7 cellular contexts compared by ENCODE assay signal in the genomic region with DNA sequence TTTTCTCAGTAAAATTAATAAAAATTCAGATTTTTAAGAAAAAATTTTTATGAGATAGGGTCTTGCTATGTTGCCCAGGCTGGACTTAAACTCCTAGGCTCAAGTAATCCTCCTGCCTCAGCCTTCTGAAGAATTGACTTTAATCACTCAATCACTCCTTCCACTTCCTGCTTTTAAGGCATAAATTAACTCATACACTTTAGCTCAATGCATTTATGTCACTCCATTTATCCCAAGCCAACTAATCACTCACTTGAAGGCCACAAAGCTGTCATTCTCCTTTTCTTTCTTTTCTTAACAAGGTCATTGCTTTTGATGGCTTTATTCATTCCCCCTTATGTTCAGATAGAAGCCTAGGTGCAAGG. TPM values are rescaled to one million over a fixed set of nuclear protein-coding genes. Genes with fewer than 3 reads are reported as not detected.
DNase-seq lines count a peak whose midpoint lies in the region; ATAC-seq and TF ChIP-seq lines count a peak whose summit lies in the region.

No MANE protein-coding gene starts in this region.

- no peak for DNase-seq in T-helper 2 cell treated with Interferon-gamma antibody and Interleukin-4, amounts not matched to agents 5 μg/mL and 100 μg/mL, for 36 hours (ENCODE audit: low spot score)
- DNase-seq in hepatocyte (ENCODE audit: low spot score) (no peak), cerebellum (ENCODE audit: low spot score) (no peak), NCI-H446 treated with DMSO at 0.1 percent for 48 hours (lab: John Stamatoyannopoulos, UW) (no peak)
- no peak for DNase-seq in stimulated activated naive CD8-positive, alpha-beta T cell treated with anti-CD3 and anti-CD28 coated beads, Interleukin-15, amount 100 ng/mL, for 72 hours

- peaks cover 13% of the 10 kb centered on the region for H3K4me1 Mint-ChIP-seq in T-helper 2 cell treated with Interferon-gamma antibody and Interleukin-4, amounts not matched to agents 5 μg/mL and 100 μg/mL, for 36 hours (ENCODE audit: low read depth)
- H3K4me1 Mint-ChIP-seq in stimulated activated naive CD8-positive, alpha-beta T cell treated with anti-CD3 and anti-CD28 coated beads, Interleukin-15, amount 100 ng/mL, for 72 hours = peaks cover 10% of the 10 kb centered on the region

- H3K36me3 ChIP-seq in hepatocyte (replicated peaks; ENCODE audit: insufficient read depth, low read depth) = no peaks in the 10 kb centered on the region

- H2AFZ ChIP-seq in hepatocyte = peak overlapping the region; percentile 96

- no peaks in the 10 kb centered on the region for H4K20me1 ChIP-seq in hepatocyte (ENCODE audit: insufficient read depth, poor library complexity, severe bottlenecking)

- H3K27ac ChIP-seq in hepatocyte = peak overlapping the region; percentile 97

- ATAC-seq in GM18511 (IDR thresholded peaks at IDR 0.05; ENCODE audit: unreplicated experiment) (peak; percentile 28), HG02588 (IDR thresholded peaks at IDR 0.05; ENCODE audit: unreplicated experiment) (peak; percentile 7)
- ATAC-seq in stimulated activated naive CD8-positive, alpha-beta T cell treated with anti-CD3 and anti-CD28 coated beads, Interleukin-15, amount 100 ng/mL, for 72 hours = peak; percentile 13

- peak overlapping the region; percentile 90 for H3K4me3 Mint-ChIP-seq in T-helper 2 cell treated with Interferon-gamma antibody and Interleukin-4, amounts not matched to agents 5 μg/mL and 100 μg/mL, for 36 hours
- peak overlapping the region; percentile 93 to 95 for H3K4me3 Mint-ChIP-seq in stimulated activated naive CD8-positive, alpha-beta T cell treated with anti-CD3 and anti-CD28 coated beads, Interleukin-15, amount 100 ng/mL, for 72 hours

- peak overlapping the region; percentile 98 for H3K4me3 ChIP-seq in hepatocyte

- no peaks in the 10 kb centered on the region for H3K9me3 Mint-ChIP-seq in T-helper 2 cell treated with Interferon-gamma antibody and Interleukin-4, amounts not matched to agents 5 μg/mL and 100 μg/mL, for 36 hours
- no peaks in the 10 kb centered on the region for H3K9me3 Mint-ChIP-seq in stimulated activated naive CD8-positive, alpha-beta T cell treated with anti-CD3 and anti-CD28 coated beads, Interleukin-15, amount 100 ng/mL, for 72 hours

- no peaks in the 10 kb centered on the region for H3K27me3 ChIP-seq in hepatocyte

- H3K4me1 ChIP-seq in hepatocyte (ENCODE audit: insufficient read depth) = peaks cover 11% of the 10 kb centered on the region

- H3K79me2 ChIP-seq in hepatocyte = peaks cover 13% of the 10 kb centered on the region

- H3K9me3 ChIP-seq in hepatocyte (ENCODE audit: low read depth) = no peaks in the 10 kb centered on the region

- H3K4me2 ChIP-seq in hepatocyte = peak overlapping the region; percentile 86

- TF ChIP-seq CTCF in hepatocyte (IDR thresholded peaks at IDR 0.05; ENCODE audit: poor library complexity) = no peak

- H3K27me3 Mint-ChIP-seq in T-helper 2 cell treated with Interferon-gamma antibody and Interleukin-4, amounts not matched to agents 5 μg/mL and 100 μg/mL, for 36 hours (ENCODE audit: low read depth) = no peaks in the 10 kb centered on the region
- H3K27me3 Mint-ChIP-seq in stimulated activated naive CD8-positive, alpha-beta T cell treated with anti-CD3 and anti-CD28 coated beads, Interleukin-15, amount 100 ng/mL, for 72 hours = no peaks in the 10 kb centered on the region

- no peaks in the 10 kb centered on the region for H3K9me2 ChIP-seq in hepatocyte (replicated peaks; ENCODE audit: insufficient read depth)

- H3K27ac Mint-ChIP-seq in T-helper 2 cell treated with Interferon-gamma antibody and Interleukin-4, amounts not matched to agents 5 μg/mL and 100 μg/mL, for 36 hours = peak overlapping the region; percentile 89
- H3K27ac Mint-ChIP-seq in stimulated activated naive CD8-positive, alpha-beta T cell treated with anti-CD3 and anti-CD28 coated beads, Interleukin-15, amount 100 ng/mL, for 72 hours = peak overlapping the region; percentile 89 to 95

- H3K36me3 Mint-ChIP-seq in T-helper 2 cell treated with Interferon-gamma antibody and Interleukin-4, amounts not matched to agents 5 μg/mL and 100 μg/mL, for 36 hours (ENCODE audit: low read depth) = peaks cover 26% of the 10 kb centered on the region

RNA-seq across cellular contexts. Expression of a gene that starts 0.9 kb away (rescaled TPM):
- total RNA-seq in hepatocyte (42.0 and 52.4 TPM in 2 replicates), cerebellum (80.4 TPM)
- 22.6 and 38.7 TPM in 2 replicates for polyA plus RNA-seq in hepatocyte

RNA-seq across cellular contexts. Expression of a gene that starts 8.5 kb away (rescaled TPM):
- total RNA-seq in hepatocyte (2.3 and 2.6 TPM in 2 replicates), cerebellum (5.2 TPM)
- polyA plus RNA-seq in hepatocyte = 0.64 and 2.2 TPM in 2 replicates

RNA-seq across cellular contexts. Expression of a gene that starts 8.8 kb away (rescaled TPM):
- total RNA-seq in hepatocyte (21.1 and 24.6 TPM in 2 replicates), cerebellum (13.2 TPM)
- polyA plus RNA-seq in hepatocyte = 19.9 and 21.8 TPM in 2 replicates

RNA-seq across cellular contexts. Expression of a gene that starts 41.1 kb away (rescaled TPM):
- total RNA-seq in hepatocyte (15.7 and 20.5 TPM in 2 replicates), cerebellum (6.0 TPM)
- polyA plus RNA-seq in hepatocyte = 64.8 and 123 TPM in 2 replicates

RNA-seq across cellular contexts. Expression of a gene that starts 42.0 kb away (rescaled TPM):
- total RNA-seq in hepatocyte = not detected in 2 replicates
- polyA plus RNA-seq in hepatocyte = 0.19 and 0.29 TPM in 2 replicates
- total RNA-seq in cerebellum = 0.27 TPM
